In genomic region chr11:111730871-111731591, GRCh38 we compare ENCODE assay signal across 9 cellular contexts. TPM values are rescaled to one million over a fixed set of nuclear protein-coding genes. Genes with fewer than 3 reads are reported as not detected.
DNase-seq lines count a peak whose midpoint lies in the region; ATAC-seq and TF ChIP-seq lines count a peak whose summit lies in the region.
"Had no signal": no experiment of that assay in that cellular context is flagged by ENCODE, and none has a peak within 500 bp of the region (broad histone marks: within the 10 kb centered on the region; RNA-seq: fewer than 3 reads in every experiment).

No MANE protein-coding gene starts in this region.

- no peaks in the 10 kb centered on the region for H3K9me3 Mint-ChIP-seq in activated CD4-positive, alpha-beta T cell treated with anti-CD3 and anti-CD28 coated beads for 36 hours (ENCODE audit: low read depth)
- no peaks in the 10 kb centered on the region for H3K9me3 Mint-ChIP-seq in mesothelial cell of epicardium

- H3K4me3 ChIP-seq in lower lobe of right lung = no peak overlapping the region

- no peaks in the 10 kb centered on the region for H3K9me3 ChIP-seq in lower lobe of right lung

- H3K27me3 Mint-ChIP-seq in activated CD4-positive, alpha-beta T cell treated with anti-CD3 and anti-CD28 coated beads for 36 hours = no peaks in the 10 kb centered on the region
- no peaks in the 10 kb centered on the region for H3K27me3 Mint-ChIP-seq in mesothelial cell of epicardium (ENCODE audit: low read depth)

- H3K4me1 Mint-ChIP-seq in activated CD4-positive, alpha-beta T cell treated with anti-CD3 and anti-CD28 coated beads for 36 hours = peaks cover 3% of the 10 kb centered on the region
- H3K4me1 Mint-ChIP-seq in mesothelial cell of epicardium = peaks cover 39% of the 10 kb centered on the region

- TF ChIP-seq CTCF in lower lobe of right lung (IDR thresholded peaks at IDR 0.05) (no peak), mesothelial cell of epicardium (IDR thresholded peaks at IDR 0.05; ENCODE audit: unreplicated experiment) (no peak)

- H3K4me3 Mint-ChIP-seq in activated CD4-positive, alpha-beta T cell treated with anti-CD3 and anti-CD28 coated beads for 36 hours = no peak overlapping the region
- no peak overlapping the region for H3K4me3 Mint-ChIP-seq in mesothelial cell of epicardium

- H3K36me3 ChIP-seq in lower lobe of right lung = peaks cover 24% of the 10 kb centered on the region

- CTCF ChIA-PET in activated CD4-positive, alpha-beta T cell treated with anti-CD3 and anti-CD28 coated beads for 36 hours (lab: Charles Lee) = interaction anchor here (1.9 kb wide), 1 partner anchor 32 kb away, joined by 4 read pairs; no protein-coding TSS in a partner anchor

- H3K27ac Mint-ChIP-seq in activated CD4-positive, alpha-beta T cell treated with anti-CD3 and anti-CD28 coated beads for 36 hours = no peak overlapping the region
- H3K27ac Mint-ChIP-seq in mesothelial cell of epicardium = no peak overlapping the region

- peak; percentile 16 for ATAC-seq in activated CD4-positive, alpha-beta T cell treated with anti-CD3 and anti-CD28 coated beads for 36 hours
- ATAC-seq in lower lobe of right lung (peak in 1 of 2 donors; percentile 15), HG02852 (IDR thresholded peaks at IDR 0.05; ENCODE audit: unreplicated experiment) (no peak)

- peaks cover 58% of the 10 kb centered on the region for H3K4me1 ChIP-seq in lower lobe of right lung

- peak overlapping the region; percentile 100 for H3K27ac ChIP-seq in caudate nucleus (ENCODE audit: low read depth, low read length)
- H3K27ac ChIP-seq in lower lobe of right lung = peak overlapping the region; percentile 90

- POLR2A ChIA-PET in activated CD4-positive, alpha-beta T cell treated with anti-CD3 and anti-CD28 coated beads for 36 hours (lab: Charles Lee) = no interaction called here

- peaks cover 3% of the 10 kb centered on the region for H3K36me3 Mint-ChIP-seq in activated CD4-positive, alpha-beta T cell treated with anti-CD3 and anti-CD28 coated beads for 36 hours (ENCODE audit: low read depth)
- H3K36me3 Mint-ChIP-seq in mesothelial cell of epicardium = peaks cover 7% of the 10 kb centered on the region

- intact Hi-C loops in activated CD4-positive, alpha-beta T cell treated with anti-CD3 and anti-CD28 coated beads for 36 hours (cut with DNase I, micrococcal nuclease) = no loop called here
- intact Hi-C loops in lower lobe of right lung (cut with DNase I) = no loop called here

- DNase-seq in activated CD4-positive, alpha-beta T cell treated with anti-CD3 and anti-CD28 coated beads for 36 hours = no peak
- no peak for DNase-seq in activated CD4-positive, alpha-beta T cell treated with anti-CD3 and anti-CD28 coated beads for 4 hours
- DNase-seq in caudate nucleus (lab: John Stamatoyannopoulos, UW) = peak in 22 of 61 donors; percentile 24 to 69 (median 48)
- DNase-seq in lower lobe of right lung = no peak
- no peak for DNase-seq in mesothelial cell of epicardium (ENCODE audit: low spot score in 2 of 2, unreplicated experiment in 2 of 2)
- no peak for DNase-seq in stimulated activated CD4-positive, alpha-beta T cell treated with anti-CD3 and anti-CD28 coated beads, Interleukin-1b, Interleukin-23, amount 100 ng/mL, for 48 hours
- DNase-seq in stimulated activated CD4-positive, alpha-beta T cell treated with anti-CD3 and anti-CD28 coated beads, Interleukin-4, amount 100 ng/mL, for 24 hours = no peak
- DNase-seq: activated T-cell treated with anti-CD3 and anti-CD28 coated beads, Interleukin-2, amount 50 U/mL, for 48 hours had no signal

- H3K27me3 ChIP-seq in lower lobe of right lung (ENCODE audit: low read depth) = no peaks in the 10 kb centered on the region

RNA-seq across cellular contexts. Expression of gene PPP2R1B, which starts 35.2 kb away (rescaled TPM):
- 10 to 100 TPM; 39.1 to 53.9 TPM for total RNA-seq in activated CD4-positive, alpha-beta T cell treated with anti-CD3 and anti-CD28 coated beads for 36 hours
- total RNA-seq in lower lobe of right lung (24.1 TPM), mesothelial cell of epicardium (29.2 to 34.8 TPM (median 33.8 TPM) in 3 replicates)
